ENCODE assay signal across 13 cellular contexts in the genomic region with DNA sequence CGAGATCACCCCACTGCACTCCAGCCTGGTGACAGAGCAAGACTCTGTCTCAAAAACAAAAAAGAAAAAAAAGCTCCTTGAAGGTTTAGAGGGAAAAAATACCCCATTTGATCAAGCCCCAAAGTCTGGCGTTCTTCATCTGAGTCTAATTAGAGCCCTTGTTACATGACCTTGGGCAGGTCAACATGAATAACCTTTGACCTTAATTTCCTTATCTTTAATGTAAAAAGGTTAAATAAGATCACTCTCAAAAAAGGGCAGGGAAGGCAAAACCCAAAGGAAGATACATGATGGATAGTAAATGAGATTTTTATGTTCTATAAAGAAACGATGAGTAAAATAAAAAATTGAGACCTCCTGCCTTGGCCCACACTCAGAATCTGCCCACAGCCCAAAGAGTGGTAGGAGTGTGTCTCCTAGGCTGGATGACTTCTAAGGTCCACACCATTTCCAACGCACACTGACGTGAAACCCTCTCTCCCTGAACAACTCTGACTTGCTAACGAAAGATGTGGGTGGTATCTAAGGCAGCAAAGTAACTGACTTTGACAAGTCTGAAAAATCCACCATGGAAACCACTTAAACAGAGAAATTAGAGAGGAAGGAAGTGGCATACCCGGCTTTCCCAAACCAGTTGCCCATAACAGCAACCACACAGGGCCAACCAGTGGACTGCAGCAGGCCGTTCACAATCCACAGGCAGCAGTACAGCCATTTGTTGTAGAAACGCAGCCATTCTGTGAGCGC. TPM values are rescaled to one million over a fixed set of nuclear protein-coding genes. Genes with fewer than 3 reads are reported as not detected.
A peak's percentile ranks its signal among the peaks of the same experiment; 100 is the strongest.
DNase-seq lines count a peak whose midpoint lies in the region; ATAC-seq and TF ChIP-seq lines count a peak whose summit lies in the region.
"Had no signal": no experiment of that assay in that cellular context is flagged by ENCODE, and none has a peak within 500 bp of the region (broad histone marks: within the 10 kb centered on the region; RNA-seq: fewer than 3 reads in every experiment).

No MANE protein-coding gene starts in this region.

- no peak overlapping the region for H3K27ac ChIP-seq in left ventricle myocardium inferior (replicated peaks)
- H3K27ac ChIP-seq: prostate gland had no signal

- TF ChIP-seq CTCF in left ventricle myocardium inferior (IDR thresholded peaks at IDR 0.05; ENCODE audit: borderline replicate concordance): no peak

- H3K27ac Mint-ChIP-seq in T-helper 1 cell treated with Interleukin-12 subunit alpha and Interleukin-12 subunit beta and Interleukin-4 antibody, amounts not matched to agents 30 μg/mL and 1 μg/mL, for 36 hours: peak overlapping the region; percentile 95
- peak overlapping the region; percentile 81 for H3K27ac Mint-ChIP-seq in dendritic cell treated with granulocyte-macrophage colony-stimulating factor and Interleukin-4, amounts not matched to agents 40 ng/mL and 50 ng/mL, for 4 days
- H3K27ac Mint-ChIP-seq in stimulated activated naive CD8-positive, alpha-beta T cell treated with anti-CD3 and anti-CD28 coated beads, Interleukin-15, Interleukin-2, amounts not matched to agents 100 ng/mL and 50 ng/mL, for 24 hours: peak overlapping the region; percentile 87

- no peaks in the 10 kb centered on the region for H3K27me3 ChIP-seq in left ventricle myocardium inferior (ENCODE audit: low read depth)

- H3K9me3 Mint-ChIP-seq in T-helper 1 cell treated with Interleukin-12 subunit alpha and Interleukin-12 subunit beta and Interleukin-4 antibody, amounts not matched to agents 30 μg/mL and 1 μg/mL, for 36 hours: no peaks in the 10 kb centered on the region
- no peaks in the 10 kb centered on the region for H3K9me3 Mint-ChIP-seq in dendritic cell treated with granulocyte-macrophage colony-stimulating factor and Interleukin-4, amounts not matched to agents 40 ng/mL and 50 ng/mL, for 4 days
- no peaks in the 10 kb centered on the region for H3K9me3 Mint-ChIP-seq in stimulated activated naive CD8-positive, alpha-beta T cell treated with anti-CD3 and anti-CD28 coated beads, Interleukin-15, Interleukin-2, amounts not matched to agents 100 ng/mL and 50 ng/mL, for 24 hours

- H3K36me3 Mint-ChIP-seq in T-helper 1 cell treated with Interleukin-12 subunit alpha and Interleukin-12 subunit beta and Interleukin-4 antibody, amounts not matched to agents 30 μg/mL and 1 μg/mL, for 36 hours (ENCODE audit: low read depth): peaks cover 41% of the 10 kb centered on the region
- H3K36me3 Mint-ChIP-seq in dendritic cell treated with granulocyte-macrophage colony-stimulating factor and Interleukin-4, amounts not matched to agents 40 ng/mL and 50 ng/mL, for 4 days (ENCODE audit: low read depth): peaks cover 59% of the 10 kb centered on the region
- peaks cover 57% of the 10 kb centered on the region for H3K36me3 Mint-ChIP-seq in stimulated activated naive CD8-positive, alpha-beta T cell treated with anti-CD3 and anti-CD28 coated beads, Interleukin-15, Interleukin-2, amounts not matched to agents 100 ng/mL and 50 ng/mL, for 24 hours (ENCODE audit: low read depth)

- peak overlapping the region; percentile 66 for H3K4me3 Mint-ChIP-seq in T-helper 1 cell treated with Interleukin-12 subunit alpha and Interleukin-12 subunit beta and Interleukin-4 antibody, amounts not matched to agents 30 μg/mL and 1 μg/mL, for 36 hours
- H3K4me3 Mint-ChIP-seq in dendritic cell treated with granulocyte-macrophage colony-stimulating factor and Interleukin-4, amounts not matched to agents 40 ng/mL and 50 ng/mL, for 4 days: no peak overlapping the region
- H3K4me3 Mint-ChIP-seq in stimulated activated naive CD8-positive, alpha-beta T cell treated with anti-CD3 and anti-CD28 coated beads, Interleukin-15, Interleukin-2, amounts not matched to agents 100 ng/mL and 50 ng/mL, for 24 hours: peak overlapping the region; percentile 70

- ATAC-seq in Right ventricle myocardium inferior (peak; percentile 13), GM19351 (IDR thresholded peaks at IDR 0.05; ENCODE audit: unreplicated experiment) (no peak)

- H3K9me3 ChIP-seq in left ventricle myocardium inferior (replicated peaks): no peaks in the 10 kb centered on the region
- H3K9me3 ChIP-seq: prostate gland had no signal

- no peaks in the 10 kb centered on the region for H3K4me1 ChIP-seq in left ventricle myocardium inferior
- H3K4me1 ChIP-seq: prostate gland had no signal

- intact Hi-C loops in Right ventricle myocardium inferior (cut with DNase I) (no loop called here), left ventricle myocardium inferior (cut with micrococcal nuclease) (no loop called here)
- intact Hi-C loops in dendritic cell treated with granulocyte-macrophage colony-stimulating factor and Interleukin-4, amounts not matched to agents 40 ng/mL and 50 ng/mL, for 4 days (cut with micrococcal nuclease): no loop called here

- H3K4me3 ChIP-seq in left ventricle myocardium inferior: no peak overlapping the region
- H3K4me3 ChIP-seq: prostate gland had no signal

- peaks cover 53% of the 10 kb centered on the region for H3K36me3 ChIP-seq in left ventricle myocardium inferior
- H3K36me3 ChIP-seq: prostate gland had no signal

- DNase-seq in Right ventricle myocardium inferior (ENCODE audit: missing footprints) (no peak), left ventricle myocardium inferior (no peak), RKO (ENCODE audit: low spot score) (no peak), GDM1 (lab: John Stamatoyannopoulos, UW) (no peak)
- DNase-seq: mammary epithelial cell, NCI-H82, SIG-M5 had no signal

- H3K27me3 Mint-ChIP-seq in T-helper 1 cell treated with Interleukin-12 subunit alpha and Interleukin-12 subunit beta and Interleukin-4 antibody, amounts not matched to agents 30 μg/mL and 1 μg/mL, for 36 hours (ENCODE audit: low read depth): no peaks in the 10 kb centered on the region
- H3K27me3 Mint-ChIP-seq in dendritic cell treated with granulocyte-macrophage colony-stimulating factor and Interleukin-4, amounts not matched to agents 40 ng/mL and 50 ng/mL, for 4 days: peaks cover 4% of the 10 kb centered on the region
- no peaks in the 10 kb centered on the region for H3K27me3 Mint-ChIP-seq in stimulated activated naive CD8-positive, alpha-beta T cell treated with anti-CD3 and anti-CD28 coated beads, Interleukin-15, Interleukin-2, amounts not matched to agents 100 ng/mL and 50 ng/mL, for 24 hours

- peaks cover 26% of the 10 kb centered on the region for H3K4me1 Mint-ChIP-seq in T-helper 1 cell treated with Interleukin-12 subunit alpha and Interleukin-12 subunit beta and Interleukin-4 antibody, amounts not matched to agents 30 μg/mL and 1 μg/mL, for 36 hours (ENCODE audit: low read depth)
- peaks cover 24% of the 10 kb centered on the region for H3K4me1 Mint-ChIP-seq in dendritic cell treated with granulocyte-macrophage colony-stimulating factor and Interleukin-4, amounts not matched to agents 40 ng/mL and 50 ng/mL, for 4 days (ENCODE audit: low read depth)
- peaks cover 32% of the 10 kb centered on the region for H3K4me1 Mint-ChIP-seq in stimulated activated naive CD8-positive, alpha-beta T cell treated with anti-CD3 and anti-CD28 coated beads, Interleukin-15, Interleukin-2, amounts not matched to agents 100 ng/mL and 50 ng/mL, for 24 hours (ENCODE audit: low read depth)

RNA-seq across cellular contexts. Expression of gene SLC37A3, which starts 40.1 kb away (rescaled TPM):
- total RNA-seq in Right ventricle myocardium inferior (8.9 TPM), left ventricle myocardium inferior (7.5 TPM)

RNA-seq across cellular contexts. Expression of gene RAB19, which starts 45.7 kb away (rescaled TPM):
- total RNA-seq in Right ventricle myocardium inferior (not detected), left ventricle myocardium inferior (not detected)
- total RNA-seq: G401 had no signal
